Comparison of ENCODE assay signal across 12 cellular contexts in genomic region chr17:61404702-61405046, GRCh38. TPM values are rescaled to one million over a fixed set of nuclear protein-coding genes. Genes with fewer than 3 reads are reported as not detected.
DNase-seq lines count a peak whose midpoint lies in the region; FAIRE-seq and TF ChIP-seq lines count a peak whose summit lies in the region.
"Had no signal": no experiment of that assay in that cellular context is flagged by ENCODE, and none has a peak within 500 bp of the region (broad histone marks: within the 10 kb centered on the region; RNA-seq: fewer than 3 reads in every experiment).

No MANE protein-coding gene starts in this region.

- no peak overlapping the region for H3K4me3 Mint-ChIP-seq in T-helper 2 cell treated with Interferon-gamma antibody and Interleukin-4, amounts not matched to agents 5 μg/mL and 100 μg/mL, for 36 hours

- H2BK5ac ChIP-seq in trophoblast cell (ENCODE audit: low read depth, low read length, poor library complexity), result no peak overlapping the region

- FAIRE-seq in GM19239 (lab: Jason Lieb, UNC), result no peak
- FAIRE-seq: colon, TTC549 had no signal

- H3K9ac ChIP-seq in HUES48 (ENCODE audit: low read depth, low read length) (no peak overlapping the region), trophoblast cell (ENCODE audit: low read length) (no peak overlapping the region), GM23248 (no peak overlapping the region)

- no peak overlapping the region for H3K18ac ChIP-seq in trophoblast cell (ENCODE audit: low read length)

- H3K27me3 Mint-ChIP-seq in T-helper 2 cell treated with Interferon-gamma antibody and Interleukin-4, amounts not matched to agents 5 μg/mL and 100 μg/mL, for 36 hours (ENCODE audit: low read depth), result peaks cover 76% of the 10 kb centered on the region

- no peaks in the 10 kb centered on the region for H3F3A ChIP-seq in GM23248 (ENCODE audit: insufficient read depth)

- H3K4ac ChIP-seq in trophoblast cell (ENCODE audit: low read depth, low read length), result no peak overlapping the region

- in situ Hi-C loops in GM23248 (cut with MboI), result no loop called here

- H3K9me2 ChIP-seq in GM23248 (ENCODE audit: insufficient read depth), result no peaks in the 10 kb centered on the region

- no peak overlapping the region for H4K91ac ChIP-seq in trophoblast cell (ENCODE audit: low read depth, low read length)

- no peak for TF ChIP-seq CTCF in AG04450 (IDR thresholded peaks at IDR 0.05; ENCODE audit: low read depth, low read length)

- no peak overlapping the region for H4K12ac ChIP-seq in trophoblast cell (ENCODE audit: low read depth, low read length)

- WGBS in trophoblast cell (ENCODE audit: extremely low coverage, insufficient coverage, insufficient read length), result no CpG with 5 or more reads among the region's 29 CpGs
- WGBS in GM23248 (ENCODE audit: low coverage in 1 of 2, low lambda C conversion rate in 2 of 2, missing lambda C conversion rate in 2 of 2), 2 experiments, result 52 to 69% methylated on average over 17 to 28 of the region's 29 CpGs

- H2AFZ ChIP-seq in trophoblast cell (ENCODE audit: insufficient read depth, low read length, poor library complexity), result no peak overlapping the region
- no peak overlapping the region for H2AFZ ChIP-seq in GM23248

- H3K27ac ChIP-seq in AG04450 (ENCODE audit: low read depth, low read length) (peak overlapping the region; percentile 93), HUES48 (ENCODE audit: low read depth, low read length) (no peak overlapping the region), trophoblast cell (ENCODE audit: low read depth, low read length) (no peak overlapping the region), GM23248 (no peak overlapping the region)

- no peak overlapping the region for H2BK120ac ChIP-seq in trophoblast cell (ENCODE audit: insufficient read depth, low read length, poor library complexity)

- H3K36me3 ChIP-seq in HUES48 (ENCODE audit: control insufficient read depth, insufficient read depth, low read length) (no peaks in the 10 kb centered on the region), trophoblast cell (ENCODE audit: control insufficient read depth in 1 of 2, insufficient read depth in 2 of 2, low read length in 2 of 2) (no peaks in the 10 kb centered on the region), GM23248 (ENCODE audit: low read depth) (no peaks in the 10 kb centered on the region; the same call in 1 of the 2 replicates)

- peaks cover 15% of the 10 kb centered on the region for H3K4me1 Mint-ChIP-seq in T-helper 2 cell treated with Interferon-gamma antibody and Interleukin-4, amounts not matched to agents 5 μg/mL and 100 μg/mL, for 36 hours (ENCODE audit: low read depth)

- no peak overlapping the region for H4K8ac ChIP-seq in trophoblast cell (ENCODE audit: low read depth, low read length)

- no peaks in the 10 kb centered on the region for H4K20me1 ChIP-seq in GM23248 (ENCODE audit: insufficient read depth)

- no peaks in the 10 kb centered on the region for H3K9me3 Mint-ChIP-seq in T-helper 2 cell treated with Interferon-gamma antibody and Interleukin-4, amounts not matched to agents 5 μg/mL and 100 μg/mL, for 36 hours

- H3K4me3 ChIP-seq in AG04450 (ENCODE audit: low read depth, low read length) (peak overlapping the region; percentile 98), HUES48 (ENCODE audit: low read depth, low read length) (peak overlapping the region; percentile 11; the same call in 1 of the 2 replicates), trophoblast cell (ENCODE audit: low read depth, low read length) (no peak overlapping the region), GM23248 (no peak overlapping the region)

- peaks cover 2% of the 10 kb centered on the region for H3K79me1 ChIP-seq in trophoblast cell (ENCODE audit: low read length)

- POLR2A ChIA-PET in AG04450 (lab: Yijun Ruan, JAX), result interaction anchor here (0.6 kb wide), 1 partner anchor 360 kb away, joined by 5 read pairs; no protein-coding TSS in a partner anchor

- CTCF ChIA-PET in AG04450 (lab: Charles Lee), result no interaction called here

- no peaks in the 10 kb centered on the region for H3K79me2 ChIP-seq in trophoblast cell (ENCODE audit: control insufficient read depth, insufficient read depth, low read length, poor library complexity)
- H3K79me2 ChIP-seq in GM23248 (ENCODE audit: insufficient read depth), result peaks cover 46% of the 10 kb centered on the region

- H3K9me3 ChIP-seq in AG04450 (ENCODE audit: control insufficient read depth, insufficient read depth, low read length), result no peaks in the 10 kb centered on the region; the same call in 1 of the 2 replicates
- H3K9me3 ChIP-seq in HUES48 (ENCODE audit: control insufficient read depth, insufficient read depth, low read length), result no peaks in the 10 kb centered on the region
- H3K9me3 ChIP-seq in trophoblast cell (ENCODE audit: insufficient read depth, low read depth, low read length), result peaks cover 15% of the 10 kb centered on the region
- H3K9me3 ChIP-seq in GM23248 (ENCODE audit: low read depth), result no peaks in the 10 kb centered on the region

- H3K36me3 Mint-ChIP-seq in T-helper 2 cell treated with Interferon-gamma antibody and Interleukin-4, amounts not matched to agents 5 μg/mL and 100 μg/mL, for 36 hours (ENCODE audit: low read depth), result no peaks in the 10 kb centered on the region

- DNase-seq in AG04450 (ENCODE audit: low read depth, low spot score) (no peak), fibroblast of peridontal ligament (ENCODE audit: extremely low read depth) (peak; percentile 32), trophoblast cell (no peak), GM19239 (ENCODE audit: insufficient read length, low spot score) (no peak), GM23248 (no peak), DMS53 (lab: John Stamatoyannopoulos, UW) (no peak)
- no peak for DNase-seq in T-helper 2 cell treated with Interferon-gamma antibody and Interleukin-4, amounts not matched to agents 5 μg/mL and 100 μg/mL, for 36 hours (ENCODE audit: low spot score)
- DNase-seq: hippocampal formation, NCI-H2081 treated with DMSO at 0.1 percent for 48 hours had no signal

- H3K27me3 ChIP-seq in AG04450 (ENCODE audit: control insufficient read depth, insufficient read depth, low read length), result no peaks in the 10 kb centered on the region
- peaks cover 100% of the 10 kb centered on the region for H3K27me3 ChIP-seq in HUES48 (ENCODE audit: control insufficient read depth, insufficient read depth, low read length)
- H3K27me3 ChIP-seq in trophoblast cell (ENCODE audit: insufficient read depth, low read length), result peaks cover 87% of the 10 kb centered on the region
- H3K27me3 ChIP-seq in GM23248 (replicated peaks; ENCODE audit: insufficient read depth), result no peaks in the 10 kb centered on the region

- H3K4me1 ChIP-seq in HUES48 (ENCODE audit: control insufficient read depth, insufficient read depth, low read length) (peaks cover 3% of the 10 kb centered on the region; the same call in 1 of the 2 replicates), trophoblast cell (ENCODE audit: control insufficient read depth in 1 of 2, insufficient read depth in 2 of 2, low read length in 2 of 2) (peaks cover 11 to 29% of the 10 kb centered on the region in 2 experiments), GM23248 (ENCODE audit: insufficient read depth) (0 out of 2 replicates have a peak, but pooled peaks cover 10% of the 10 kb centered on the region)

- H2BK12ac ChIP-seq in trophoblast cell (ENCODE audit: low read length), result no peak overlapping the region

- H3K14ac ChIP-seq in trophoblast cell (ENCODE audit: low read length), result no peak overlapping the region

- H3K23ac ChIP-seq in trophoblast cell (ENCODE audit: low read length), result no peak overlapping the region

- H2AK5ac ChIP-seq in trophoblast cell (ENCODE audit: low read length), result no peak overlapping the region

- H3K4me2 ChIP-seq in trophoblast cell (ENCODE audit: low read length), result peak overlapping the region; percentile 53
- no peak overlapping the region for H3K4me2 ChIP-seq in GM23248 (ENCODE audit: unreplicated experiment)

- no peak overlapping the region for H3K27ac Mint-ChIP-seq in T-helper 2 cell treated with Interferon-gamma antibody and Interleukin-4, amounts not matched to agents 5 μg/mL and 100 μg/mL, for 36 hours

RNA-seq across cellular contexts. Expression of gene TBX2, which starts 5.0 kb away (rescaled TPM):
- 18.3 and 22.0 TPM in 2 replicates for polyA plus RNA-seq in AG04450 (2011; rRNA removed)
- polyA minus RNA-seq in AG04450 (2011; rRNA and poly(A)+ RNA removed), result 36.1 and 52.1 TPM in 2 replicates
- 2.7 and 3.0 TPM in 2 replicates for polyA plus RNA-seq in trophoblast cell (2013)
- 9.9 and 11.1 TPM in 2 replicates for total RNA-seq in GM23248 (2014; rRNA removed; shearing (Covaris generic))
- polyA plus RNA-seq in GM23248 (2016; fragmentation: Nextera tagmentation; extraction: Ambion mirVana), result 1.7 and 2.1 TPM in 2 replicates

RNA-seq across cellular contexts. Expression of gene TBX4, which starts 47.5 kb away (rescaled TPM):
- polyA plus RNA-seq in AG04450 (2011; rRNA removed), result 0.06 and 0.11 TPM in 2 replicates
- polyA minus RNA-seq in AG04450 (2011; rRNA and poly(A)+ RNA removed), result not detected in 2 replicates
- 0.93 and 0.97 TPM in 2 replicates for polyA plus RNA-seq in trophoblast cell (2013)
- total RNA-seq in GM23248 (2014; rRNA removed; shearing (Covaris generic)), result not detected in 2 replicates
- not detected in 2 replicates for polyA plus RNA-seq in GM23248 (2016; fragmentation: Nextera tagmentation; extraction: Ambion mirVana)

Comparison
In these comparisons a context has a peak if more than half of its experiments do, and no peak if none do; other contexts are left out.
1. H3K4me3 ChIP-seq: peak in AG04450 (single experiment) and HUES48 (single experiment); none in trophoblast cell (single experiment) and GM23248 (single experiment).